ENCODE assay signal across 1 cellular context in the genomic region with DNA sequence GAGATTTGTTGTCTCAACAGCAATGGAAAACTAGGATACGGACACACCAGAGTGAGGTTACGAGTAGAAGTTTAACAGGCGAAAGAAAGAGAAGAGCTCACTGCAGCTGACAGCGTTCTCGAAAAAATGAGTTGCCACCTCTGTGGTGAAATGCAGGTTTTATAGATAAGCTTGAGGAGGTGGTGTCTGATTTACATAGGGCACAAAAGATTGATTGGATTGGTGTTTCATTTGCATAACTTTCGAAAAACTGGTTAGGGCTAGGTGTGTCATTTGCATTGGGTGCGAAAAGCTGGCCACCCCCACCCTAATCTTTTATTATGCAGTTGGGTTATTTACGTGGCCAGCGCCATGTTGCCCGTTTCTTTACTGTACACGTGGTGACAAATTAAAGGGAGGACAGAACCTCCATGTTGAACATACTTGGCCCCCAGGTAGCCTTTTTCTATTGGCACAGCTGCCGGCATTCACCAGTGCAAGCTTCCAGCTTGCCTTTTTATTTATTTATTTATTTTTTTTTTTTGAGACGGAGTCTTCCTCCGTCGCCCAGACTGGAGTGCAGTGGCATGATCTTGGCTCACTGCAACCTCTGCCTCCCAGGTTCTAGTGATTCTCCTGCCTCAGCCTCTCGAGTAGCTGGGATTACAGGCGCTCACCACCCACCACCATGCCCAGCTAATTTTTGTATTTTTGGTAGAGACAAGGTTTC.
TF ChIP-seq lines count a peak whose summit lies in the region.

No MANE protein-coding gene starts in this region.

TF ChIP-seq in K562, 482 proteins besides CTCF, POLR2A, EP300 and RAD21 (continued from another document and continues in another):
- TF ChIP-seq XRCC3 (IDR thresholded peaks at IDR 0.05) (no peak), ZNF584 (CRISPR knock-in tag; IDR thresholded peaks at IDR 0.05; ENCODE audit: low read depth) (no peak), BRD4 (IDR thresholded peaks at IDR 0.05) (no peak), SOX6 (IDR thresholded peaks at IDR 0.05) (0 out of 2 replicates have a peak, but pooled peaks have one; percentile 24), ZBTB1 (CRISPR knock-in tag; IDR thresholded peaks at IDR 0.05; ENCODE audit: borderline replicate concordance, low read depth) (no peak), RBBP5 (IDR thresholded peaks at IDR 0.05; ENCODE audit: borderline replicate concordance, insufficient read depth, low read length, poor library complexity, severe bottlenecking) (no peak), NELFE (IDR thresholded peaks at IDR 0.05; ENCODE audit: insufficient read depth, insufficient read length) (no peak), ZNF134 (CRISPR knock-in tag; conservative IDR thresholded peaks at IDR 0.05) (no peak), LARP7 (IDR thresholded peaks at IDR 0.05) (no peak), KDM4B (IDR thresholded peaks at IDR 0.05; ENCODE audit: borderline replicate concordance in 2 of 2, low read depth in 1 of 2) (no peak), KAT8 (IDR thresholded peaks at IDR 0.05; ENCODE audit: low read depth) (no peak), KDM1A (IDR thresholded peaks at IDR 0.05) (peak; percentile 58; a peak in 2 of 4 replicates), THRAP3 (IDR thresholded peaks at IDR 0.05; ENCODE audit: borderline replicate concordance) (no peak), FOS (IDR thresholded peaks at IDR 0.05; ENCODE audit: extremely low read depth, insufficient read length) (no peak), CREB1 (IDR thresholded peaks at IDR 0.05) (0 out of 2 replicates have a peak, but pooled peaks have one; percentile 7), CREB1 (CRISPR knock-in tag; IDR thresholded peaks at IDR 0.05) (no peak), RBM15 (IDR thresholded peaks at IDR 0.05; ENCODE audit: insufficient read depth, low read length) (no peak), HDAC3 (IDR thresholded peaks at IDR 0.05; ENCODE audit: borderline replicate concordance, partially characterized antibody) (no peak), EGR1 (conservative IDR thresholded peaks at IDR 0.05) (no peak), TGIF2 (CRISPR knock-in tag; IDR thresholded peaks at IDR 0.05) (no peak), NCOA2 (IDR thresholded peaks at IDR 0.05; ENCODE audit: partially characterized antibody in 2 of 2) (no peak), RFX7 (CRISPR knock-in tag; IDR thresholded peaks at IDR 0.05) (no peak), GATA2 (CRISPR knock-in tag; IDR thresholded peaks at IDR 0.05) (no peak), NONO (IDR thresholded peaks at IDR 0.05; ENCODE audit: low read depth in 2 of 2, low read length in 1 of 2) (0 out of 4 replicates have a peak, but pooled peaks of 1 of the 2 experiments have one; percentile 45), ZNF561 (CRISPR knock-in tag; conservative IDR thresholded peaks at IDR 0.05) (no peak), ZNF764 (CRISPR knock-in tag; IDR thresholded peaks at IDR 0.05; ENCODE audit: low read depth) (no peak), IFI16 (CRISPR knock-in tag; IDR thresholded peaks at IDR 0.05) (no peak), ZKSCAN3 (CRISPR knock-in tag; IDR thresholded peaks at IDR 0.05) (no peak), DIDO1 (tag; IDR thresholded peaks at IDR 0.05; ENCODE audit: low read depth) (no peak), KHSRP (IDR thresholded peaks at IDR 0.05) (no peak), HDAC6 (IDR thresholded peaks at IDR 0.05; ENCODE audit: low read depth, low read length) (no peak)
- TF ChIP-seq, protein P1, sequence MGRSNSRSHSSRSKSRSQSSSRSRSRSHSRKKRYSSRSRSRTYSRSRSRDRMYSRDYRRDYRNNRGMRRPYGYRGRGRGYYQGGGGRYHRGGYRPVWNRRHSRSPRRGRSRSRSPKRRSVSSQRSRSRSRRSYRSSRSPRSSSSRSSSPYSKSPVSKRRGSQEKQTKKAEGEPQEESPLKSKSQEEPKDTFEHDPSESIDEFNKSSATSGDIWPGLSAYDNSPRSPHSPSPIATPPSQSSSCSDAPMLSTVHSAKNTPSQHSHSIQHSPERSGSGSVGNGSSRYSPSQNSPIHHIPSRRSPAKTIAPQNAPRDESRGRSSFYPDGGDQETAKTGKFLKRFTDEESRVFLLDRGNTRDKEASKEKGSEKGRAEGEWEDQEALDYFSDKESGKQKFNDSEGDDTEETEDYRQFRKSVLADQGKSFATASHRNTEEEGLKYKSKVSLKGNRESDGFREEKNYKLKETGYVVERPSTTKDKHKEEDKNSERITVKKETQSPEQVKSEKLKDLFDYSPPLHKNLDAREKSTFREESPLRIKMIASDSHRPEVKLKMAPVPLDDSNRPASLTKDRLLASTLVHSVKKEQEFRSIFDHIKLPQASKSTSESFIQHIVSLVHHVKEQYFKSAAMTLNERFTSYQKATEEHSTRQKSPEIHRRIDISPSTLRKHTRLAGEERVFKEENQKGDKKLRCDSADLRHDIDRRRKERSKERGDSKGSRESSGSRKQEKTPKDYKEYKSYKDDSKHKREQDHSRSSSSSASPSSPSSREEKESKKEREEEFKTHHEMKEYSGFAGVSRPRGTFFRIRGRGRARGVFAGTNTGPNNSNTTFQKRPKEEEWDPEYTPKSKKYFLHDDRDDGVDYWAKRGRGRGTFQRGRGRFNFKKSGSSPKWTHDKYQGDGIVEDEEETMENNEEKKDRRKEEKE (IDR thresholded peaks at IDR 0.05; ENCODE audit: borderline replicate concordance in 1 of 2, control insufficient read depth in 1 of 2, low read depth in 2 of 2, low read length in 1 of 2), result no peak
- TF ChIP-seq, protein P2, sequence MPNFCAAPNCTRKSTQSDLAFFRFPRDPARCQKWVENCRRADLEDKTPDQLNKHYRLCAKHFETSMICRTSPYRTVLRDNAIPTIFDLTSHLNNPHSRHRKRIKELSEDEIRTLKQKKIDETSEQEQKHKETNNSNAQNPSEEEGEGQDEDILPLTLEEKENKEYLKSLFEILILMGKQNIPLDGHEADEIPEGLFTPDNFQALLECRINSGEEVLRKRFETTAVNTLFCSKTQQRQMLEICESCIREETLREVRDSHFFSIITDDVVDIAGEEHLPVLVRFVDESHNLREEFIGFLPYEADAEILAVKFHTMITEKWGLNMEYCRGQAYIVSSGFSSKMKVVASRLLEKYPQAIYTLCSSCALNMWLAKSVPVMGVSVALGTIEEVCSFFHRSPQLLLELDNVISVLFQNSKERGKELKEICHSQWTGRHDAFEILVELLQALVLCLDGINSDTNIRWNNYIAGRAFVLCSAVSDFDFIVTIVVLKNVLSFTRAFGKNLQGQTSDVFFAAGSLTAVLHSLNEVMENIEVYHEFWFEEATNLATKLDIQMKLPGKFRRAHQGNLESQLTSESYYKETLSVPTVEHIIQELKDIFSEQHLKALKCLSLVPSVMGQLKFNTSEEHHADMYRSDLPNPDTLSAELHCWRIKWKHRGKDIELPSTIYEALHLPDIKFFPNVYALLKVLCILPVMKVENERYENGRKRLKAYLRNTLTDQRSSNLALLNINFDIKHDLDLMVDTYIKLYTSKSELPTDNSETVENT (CRISPR knock-in tag; IDR thresholded peaks at IDR 0.05), result no peak
- TF ChIP-seq, protein P3, sequence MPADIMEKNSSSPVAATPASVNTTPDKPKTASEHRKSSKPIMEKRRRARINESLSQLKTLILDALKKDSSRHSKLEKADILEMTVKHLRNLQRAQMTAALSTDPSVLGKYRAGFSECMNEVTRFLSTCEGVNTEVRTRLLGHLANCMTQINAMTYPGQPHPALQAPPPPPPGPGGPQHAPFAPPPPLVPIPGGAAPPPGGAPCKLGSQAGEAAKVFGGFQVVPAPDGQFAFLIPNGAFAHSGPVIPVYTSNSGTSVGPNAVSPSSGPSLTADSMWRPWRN (IDR thresholded peaks at IDR 0.05; ENCODE audit: low read depth), result no peak
- TF ChIP-seq, protein P4, sequence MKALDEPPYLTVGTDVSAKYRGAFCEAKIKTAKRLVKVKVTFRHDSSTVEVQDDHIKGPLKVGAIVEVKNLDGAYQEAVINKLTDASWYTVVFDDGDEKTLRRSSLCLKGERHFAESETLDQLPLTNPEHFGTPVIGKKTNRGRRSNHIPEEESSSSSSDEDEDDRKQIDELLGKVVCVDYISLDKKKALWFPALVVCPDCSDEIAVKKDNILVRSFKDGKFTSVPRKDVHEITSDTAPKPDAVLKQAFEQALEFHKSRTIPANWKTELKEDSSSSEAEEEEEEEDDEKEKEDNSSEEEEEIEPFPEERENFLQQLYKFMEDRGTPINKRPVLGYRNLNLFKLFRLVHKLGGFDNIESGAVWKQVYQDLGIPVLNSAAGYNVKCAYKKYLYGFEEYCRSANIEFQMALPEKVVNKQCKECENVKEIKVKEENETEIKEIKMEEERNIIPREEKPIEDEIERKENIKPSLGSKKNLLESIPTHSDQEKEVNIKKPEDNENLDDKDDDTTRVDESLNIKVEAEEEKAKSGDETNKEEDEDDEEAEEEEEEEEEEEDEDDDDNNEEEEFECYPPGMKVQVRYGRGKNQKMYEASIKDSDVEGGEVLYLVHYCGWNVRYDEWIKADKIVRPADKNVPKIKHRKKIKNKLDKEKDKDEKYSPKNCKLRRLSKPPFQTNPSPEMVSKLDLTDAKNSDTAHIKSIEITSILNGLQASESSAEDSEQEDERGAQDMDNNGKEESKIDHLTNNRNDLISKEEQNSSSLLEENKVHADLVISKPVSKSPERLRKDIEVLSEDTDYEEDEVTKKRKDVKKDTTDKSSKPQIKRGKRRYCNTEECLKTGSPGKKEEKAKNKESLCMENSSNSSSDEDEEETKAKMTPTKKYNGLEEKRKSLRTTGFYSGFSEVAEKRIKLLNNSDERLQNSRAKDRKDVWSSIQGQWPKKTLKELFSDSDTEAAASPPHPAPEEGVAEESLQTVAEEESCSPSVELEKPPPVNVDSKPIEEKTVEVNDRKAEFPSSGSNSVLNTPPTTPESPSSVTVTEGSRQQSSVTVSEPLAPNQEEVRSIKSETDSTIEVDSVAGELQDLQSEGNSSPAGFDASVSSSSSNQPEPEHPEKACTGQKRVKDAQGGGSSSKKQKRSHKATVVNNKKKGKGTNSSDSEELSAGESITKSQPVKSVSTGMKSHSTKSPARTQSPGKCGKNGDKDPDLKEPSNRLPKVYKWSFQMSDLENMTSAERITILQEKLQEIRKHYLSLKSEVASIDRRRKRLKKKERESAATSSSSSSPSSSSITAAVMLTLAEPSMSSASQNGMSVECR (CRISPR knock-in tag; IDR thresholded peaks at IDR 0.05), result no peak
- TF ChIP-seq, protein P5, sequence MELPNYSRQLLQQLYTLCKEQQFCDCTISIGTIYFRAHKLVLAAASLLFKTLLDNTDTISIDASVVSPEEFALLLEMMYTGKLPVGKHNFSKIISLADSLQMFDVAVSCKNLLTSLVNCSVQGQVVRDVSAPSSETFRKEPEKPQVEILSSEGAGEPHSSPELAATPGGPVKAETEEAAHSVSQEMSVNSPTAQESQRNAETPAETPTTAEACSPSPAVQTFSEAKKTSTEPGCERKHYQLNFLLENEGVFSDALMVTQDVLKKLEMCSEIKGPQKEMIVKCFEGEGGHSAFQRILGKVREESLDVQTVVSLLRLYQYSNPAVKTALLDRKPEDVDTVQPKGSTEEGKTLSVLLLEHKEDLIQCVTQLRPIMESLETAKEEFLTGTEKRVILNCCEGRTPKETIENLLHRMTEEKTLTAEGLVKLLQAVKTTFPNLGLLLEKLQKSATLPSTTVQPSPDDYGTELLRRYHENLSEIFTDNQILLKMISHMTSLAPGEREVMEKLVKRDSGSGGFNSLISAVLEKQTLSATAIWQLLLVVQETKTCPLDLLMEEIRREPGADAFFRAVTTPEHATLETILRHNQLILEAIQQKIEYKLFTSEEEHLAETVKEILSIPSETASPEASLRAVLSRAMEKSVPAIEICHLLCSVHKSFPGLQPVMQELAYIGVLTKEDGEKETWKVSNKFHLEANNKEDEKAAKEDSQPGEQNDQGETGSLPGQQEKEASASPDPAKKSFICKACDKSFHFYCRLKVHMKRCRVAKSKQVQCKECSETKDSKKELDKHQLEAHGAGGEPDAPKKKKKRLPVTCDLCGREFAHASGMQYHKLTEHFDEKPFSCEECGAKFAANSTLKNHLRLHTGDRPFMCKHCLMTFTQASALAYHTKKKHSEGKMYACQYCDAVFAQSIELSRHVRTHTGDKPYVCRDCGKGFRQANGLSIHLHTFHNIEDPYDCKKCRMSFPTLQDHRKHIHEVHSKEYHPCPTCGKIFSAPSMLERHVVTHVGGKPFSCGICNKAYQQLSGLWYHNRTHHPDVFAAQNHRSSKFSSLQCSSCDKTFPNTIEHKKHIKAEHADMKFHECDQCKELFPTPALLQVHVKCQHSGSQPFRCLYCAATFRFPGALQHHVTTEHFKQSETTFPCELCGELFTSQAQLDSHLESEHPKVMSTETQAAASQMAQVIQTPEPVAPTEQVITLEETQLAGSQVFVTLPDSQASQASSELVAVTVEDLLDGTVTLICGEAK (IDR thresholded peaks at IDR 0.05), result no peak
- TF ChIP-seq, protein P5 (CRISPR knock-in tag; IDR thresholded peaks at IDR 0.05), result no peak
- TF ChIP-seq, protein P6, sequence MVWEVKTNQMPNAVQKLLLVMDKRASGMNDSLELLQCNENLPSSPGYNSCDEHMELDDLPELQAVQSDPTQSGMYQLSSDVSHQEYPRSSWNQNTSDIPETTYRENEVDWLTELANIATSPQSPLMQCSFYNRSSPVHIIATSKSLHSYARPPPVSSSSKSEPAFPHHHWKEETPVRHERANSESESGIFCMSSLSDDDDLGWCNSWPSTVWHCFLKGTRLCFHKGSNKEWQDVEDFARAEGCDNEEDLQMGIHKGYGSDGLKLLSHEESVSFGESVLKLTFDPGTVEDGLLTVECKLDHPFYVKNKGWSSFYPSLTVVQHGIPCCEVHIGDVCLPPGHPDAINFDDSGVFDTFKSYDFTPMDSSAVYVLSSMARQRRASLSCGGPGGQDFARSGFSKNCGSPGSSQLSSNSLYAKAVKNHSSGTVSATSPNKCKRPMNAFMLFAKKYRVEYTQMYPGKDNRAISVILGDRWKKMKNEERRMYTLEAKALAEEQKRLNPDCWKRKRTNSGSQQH (CRISPR knock-in tag; IDR thresholded peaks at IDR 0.05), result no peak
